ENCODE assay signal across 8 cellular contexts in genomic region chr9:34376596-34377401, GRCh38. TPM values are rescaled to one million over a fixed set of nuclear protein-coding genes. Genes with fewer than 3 reads are reported as not detected.
DNase-seq lines count a peak whose midpoint lies in the region; ATAC-seq and TF ChIP-seq lines count a peak whose summit lies in the region.

Gene MYORG, minus strand, starts transcription at chr9:34376898. Its CDS starts 3,955 bp downstream, at chr9:34372943.

- ATAC-seq in GM19035 (IDR thresholded peaks at IDR 0.05; ENCODE audit: unreplicated experiment) (peak; percentile 84), HG03342 (IDR thresholded peaks at IDR 0.05; ENCODE audit: unreplicated experiment) (peak; percentile 87)

- H3K4me1 Mint-ChIP-seq in chondrocyte (ENCODE audit: low read depth), result peaks cover 33% of the 10 kb centered on the region

- no peak for TF ChIP-seq CTCF in chondrocyte (IDR thresholded peaks at IDR 0.05)

- peak; percentile 93 for DNase-seq in AG20443 (ENCODE audit: low spot score)
- peak; percentile 87 for DNase-seq in NCI-H446 treated with DMSO at 0.1 percent for 48 hours (lab: John Stamatoyannopoulos, UW)
- peak; percentile 95 for DNase-seq in activated CD4-positive, CD25-positive, alpha-beta regulatory T cell treated with anti-CD3 and anti-CD28 coated beads, Interleukin-2, amount 50 U/mL, for 72 hours
- DNase-seq in chondrocyte (ENCODE audit: low spot score), result no peak
- DNase-seq in kidney glomerular epithelial cell (lab: John Stamatoyannopoulos, UW), result peak; percentile 91
- peak; percentile 87 to 89 for DNase-seq in stimulated activated CD4-positive, alpha-beta T cell treated with anti-CD3 and anti-CD28 coated beads, Interleukin-1b, Interleukin-23, amount 100 ng/mL, for 1 hour (ENCODE audit: low read depth in 2 of 2)

- H3K27ac Mint-ChIP-seq in chondrocyte (ENCODE audit: unreplicated experiment), result peak within 1 kb of the TSS; percentile 63

- peak within 1 kb of the TSS; percentile 83 for H3K4me3 Mint-ChIP-seq in chondrocyte (ENCODE audit: unreplicated experiment)

- H3K27me3 Mint-ChIP-seq in chondrocyte (ENCODE audit: low read depth), result no peaks in the 10 kb centered on the region

- H3K36me3 Mint-ChIP-seq in chondrocyte (ENCODE audit: low read depth), result no peaks in the 10 kb centered on the region

- H3K9me3 Mint-ChIP-seq in chondrocyte (ENCODE audit: low read depth), result no peaks in the 10 kb centered on the region

RNA-seq across cellular contexts. Expression of gene MYORG, which starts in this region (rescaled TPM):
- total RNA-seq in chondrocyte, result 5.3 to 7.5 TPM (median 6.8 TPM) in 3 replicates
